ENCODE assay signal across 1 cellular context in the genomic region with DNA sequence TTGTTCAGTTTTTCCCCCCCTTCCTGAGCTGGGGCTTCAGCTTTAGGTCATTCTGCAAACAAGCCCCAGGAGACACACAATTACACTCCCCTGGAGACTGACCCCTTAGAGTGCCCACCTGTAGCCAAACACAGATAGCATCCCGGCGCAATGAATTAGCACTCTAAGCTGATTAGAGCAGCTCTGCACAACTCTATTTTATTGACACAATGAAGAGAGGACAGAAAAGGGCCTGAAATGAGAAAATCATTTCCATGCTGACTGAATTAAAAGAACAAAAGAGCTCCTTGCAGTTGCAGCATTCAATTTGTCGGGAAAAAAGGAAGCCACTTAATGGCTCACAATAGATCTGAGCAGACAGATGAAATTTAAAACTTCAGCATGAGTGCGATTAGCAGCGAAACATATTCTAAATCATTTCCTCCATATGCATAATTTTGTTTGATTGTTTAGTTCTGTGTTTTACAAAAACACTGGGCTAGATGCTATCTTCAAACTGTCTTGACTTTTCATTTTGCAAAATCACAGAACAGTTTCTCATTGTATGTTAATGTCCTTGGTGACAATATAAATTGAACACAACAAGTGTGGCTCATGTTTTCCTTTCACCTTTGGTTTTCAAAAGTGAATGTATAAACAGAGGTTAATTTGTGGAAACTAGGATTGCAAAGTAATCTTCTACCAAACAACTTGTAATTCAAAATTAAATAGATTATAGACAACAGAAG.
TF ChIP-seq lines count a peak whose summit lies in the region.

No MANE protein-coding gene starts in this region.

TF ChIP-seq in neural cell, 6 proteins besides CTCF, POLR2A, EP300 and RAD21 (continued from another document):
- TF ChIP-seq, protein P1, sequence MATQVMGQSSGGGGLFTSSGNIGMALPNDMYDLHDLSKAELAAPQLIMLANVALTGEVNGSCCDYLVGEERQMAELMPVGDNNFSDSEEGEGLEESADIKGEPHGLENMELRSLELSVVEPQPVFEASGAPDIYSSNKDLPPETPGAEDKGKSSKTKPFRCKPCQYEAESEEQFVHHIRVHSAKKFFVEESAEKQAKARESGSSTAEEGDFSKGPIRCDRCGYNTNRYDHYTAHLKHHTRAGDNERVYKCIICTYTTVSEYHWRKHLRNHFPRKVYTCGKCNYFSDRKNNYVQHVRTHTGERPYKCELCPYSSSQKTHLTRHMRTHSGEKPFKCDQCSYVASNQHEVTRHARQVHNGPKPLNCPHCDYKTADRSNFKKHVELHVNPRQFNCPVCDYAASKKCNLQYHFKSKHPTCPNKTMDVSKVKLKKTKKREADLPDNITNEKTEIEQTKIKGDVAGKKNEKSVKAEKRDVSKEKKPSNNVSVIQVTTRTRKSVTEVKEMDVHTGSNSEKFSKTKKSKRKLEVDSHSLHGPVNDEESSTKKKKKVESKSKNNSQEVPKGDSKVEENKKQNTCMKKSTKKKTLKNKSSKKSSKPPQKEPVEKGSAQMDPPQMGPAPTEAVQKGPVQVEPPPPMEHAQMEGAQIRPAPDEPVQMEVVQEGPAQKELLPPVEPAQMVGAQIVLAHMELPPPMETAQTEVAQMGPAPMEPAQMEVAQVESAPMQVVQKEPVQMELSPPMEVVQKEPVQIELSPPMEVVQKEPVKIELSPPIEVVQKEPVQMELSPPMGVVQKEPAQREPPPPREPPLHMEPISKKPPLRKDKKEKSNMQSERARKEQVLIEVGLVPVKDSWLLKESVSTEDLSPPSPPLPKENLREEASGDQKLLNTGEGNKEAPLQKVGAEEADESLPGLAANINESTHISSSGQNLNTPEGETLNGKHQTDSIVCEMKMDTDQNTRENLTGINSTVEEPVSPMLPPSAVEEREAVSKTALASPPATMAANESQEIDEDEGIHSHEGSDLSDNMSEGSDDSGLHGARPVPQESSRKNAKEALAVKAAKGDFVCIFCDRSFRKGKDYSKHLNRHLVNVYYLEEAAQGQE (IDR thresholded peaks at IDR 0.05; ENCODE audit: borderline replicate concordance): no peak
- no peak for TF ChIP-seq TAF1 (IDR thresholded peaks at IDR 0.05; ENCODE audit: low read depth)
